In the genomic region with DNA sequence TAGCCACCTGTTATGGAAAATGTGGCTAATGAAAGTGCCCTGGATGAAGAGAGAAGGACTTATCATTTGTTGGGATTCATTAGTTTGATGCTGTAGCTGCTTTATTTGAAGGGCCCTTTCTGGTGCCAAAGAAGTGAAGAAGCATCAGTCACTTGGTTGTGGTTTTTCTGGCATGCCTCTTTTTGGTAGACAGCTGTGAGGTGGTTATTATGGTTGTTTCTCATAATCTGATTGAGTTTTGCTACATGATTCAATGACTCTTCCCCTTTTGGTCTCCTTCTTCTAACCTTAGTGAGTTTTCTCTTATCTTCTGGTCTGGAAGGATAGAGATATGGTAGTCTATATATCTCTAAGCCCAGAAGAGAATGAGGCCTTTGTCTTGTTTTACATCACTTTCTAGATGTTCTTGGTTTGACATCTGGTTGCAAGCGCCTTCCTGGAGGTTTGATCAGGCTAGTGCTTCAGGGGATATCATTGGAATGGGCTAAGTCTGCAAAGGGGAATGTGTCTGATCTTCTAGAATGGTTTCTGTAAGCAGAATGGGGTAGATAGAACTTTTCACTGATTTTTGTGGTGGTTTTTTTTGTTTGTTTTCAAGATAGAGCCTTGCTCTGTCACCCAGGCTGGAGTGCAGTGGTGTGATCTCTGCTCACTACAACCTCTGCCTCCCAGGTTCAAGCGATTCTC, we compare ENCODE assay signal across 12 cellular contexts. TPM values are rescaled to one million over a fixed set of nuclear protein-coding genes. Genes with fewer than 3 reads are reported as not detected.
DNase-seq lines count a peak whose midpoint lies in the region; ATAC-seq and TF ChIP-seq lines count a peak whose summit lies in the region.
"Had no signal": no experiment of that assay in that cellular context is flagged by ENCODE, and none has a peak within 500 bp of the region (broad histone marks: within the 10 kb centered on the region; RNA-seq: fewer than 3 reads in every experiment).

No MANE protein-coding gene starts in this region.

- TF ChIP-seq CTCF in NB4 (IDR thresholded peaks at IDR 0.05; ENCODE audit: low read depth, low read length) (no peak), smooth muscle cell (IDR thresholded peaks at IDR 0.05; ENCODE audit: borderline replicate concordance, insufficient read depth, poor library complexity, severe bottlenecking) (no peak), Calu3 (IDR thresholded peaks at IDR 0.05; ENCODE audit: unreplicated experiment) (no peak)

- no peak overlapping the region for H3K9ac ChIP-seq in smooth muscle cell (ENCODE audit: low read depth)

- H3K27ac Mint-ChIP-seq in activated CD4-positive, alpha-beta T cell treated with anti-CD3 and anti-CD28 coated beads for 36 hours: peak overlapping the region; percentile 87
- H3K27ac Mint-ChIP-seq in activated naive CD8-positive, alpha-beta T cell treated with anti-CD3 and anti-CD28 coated beads, Interleukin-2, amount 50 U/mL, for 24 hours: peak overlapping the region; percentile 80
- H3K27ac Mint-ChIP-seq in Calu3 (ENCODE audit: unreplicated experiment): no peak overlapping the region

- peak; percentile 82 for ATAC-seq in activated CD4-positive, alpha-beta T cell treated with anti-CD3 and anti-CD28 coated beads for 36 hours
- peak; percentile 70 for ATAC-seq in activated naive CD8-positive, alpha-beta T cell treated with anti-CD3 and anti-CD28 coated beads, Interleukin-2, amount 50 U/mL, for 24 hours

- H3K36me3 Mint-ChIP-seq in activated CD4-positive, alpha-beta T cell treated with anti-CD3 and anti-CD28 coated beads for 36 hours (ENCODE audit: low read depth): peaks cover 28% of the 10 kb centered on the region
- peaks cover 30% of the 10 kb centered on the region for H3K36me3 Mint-ChIP-seq in activated naive CD8-positive, alpha-beta T cell treated with anti-CD3 and anti-CD28 coated beads, Interleukin-2, amount 50 U/mL, for 24 hours (ENCODE audit: low read depth)
- H3K36me3 Mint-ChIP-seq in Calu3 (ENCODE audit: insufficient read depth, unreplicated experiment): no peaks in the 10 kb centered on the region

- H3K27ac ChIP-seq in smooth muscle cell (ENCODE audit: low read depth): peak overlapping the region; percentile 72

- H3K4me2 ChIP-seq in smooth muscle cell: peak overlapping the region; percentile 38

- H2AFZ ChIP-seq in smooth muscle cell (ENCODE audit: low read depth): no peak overlapping the region
- H2AFZ ChIP-seq: hepatocyte had no signal

- CTCF ChIA-PET in activated CD4-positive, alpha-beta T cell treated with anti-CD3 and anti-CD28 coated beads for 36 hours (lab: Charles Lee): interaction anchor here (1.0 to 1.6 kb wide), 6 partner anchors 12 to 67 kb away, joined by 3 to 4 read pairs (median 3); no protein-coding TSS in a partner anchor
- CTCF ChIA-PET in Calu3 (lab: Charles Lee): no interaction called here

- H3K9me3 ChIP-seq in smooth muscle cell (replicated peaks; ENCODE audit: low read depth): no peaks in the 10 kb centered on the region
- H3K9me3 ChIP-seq: upper lobe of left lung had no signal

- no peaks in the 10 kb centered on the region for H3K27me3 ChIP-seq in smooth muscle cell (ENCODE audit: low read depth)
- H3K27me3 ChIP-seq: hepatocyte, upper lobe of left lung had no signal

- peaks cover 93% of the 10 kb centered on the region for H3K4me1 Mint-ChIP-seq in activated CD4-positive, alpha-beta T cell treated with anti-CD3 and anti-CD28 coated beads for 36 hours
- H3K4me1 Mint-ChIP-seq in activated naive CD8-positive, alpha-beta T cell treated with anti-CD3 and anti-CD28 coated beads, Interleukin-2, amount 50 U/mL, for 24 hours: peaks cover 94% of the 10 kb centered on the region
- H3K4me1 Mint-ChIP-seq in Calu3 (ENCODE audit: low read depth, unreplicated experiment): peaks cover 29% of the 10 kb centered on the region

- no TSS peak for BruUV-seq in Calu3 (replicated peaks; lab: Mats Ljungman, UMichigan)

- peaks cover 34% of the 10 kb centered on the region for H3F3A ChIP-seq in smooth muscle cell (ENCODE audit: low read depth)

- POLR2A ChIA-PET in activated CD4-positive, alpha-beta T cell treated with anti-CD3 and anti-CD28 coated beads for 36 hours (lab: Charles Lee): interaction anchor here (0.6 to 1.2 kb wide), 6 partner anchors 8 to 141 kb away, joined by 3 to 6 read pairs (median 3); no protein-coding TSS in a partner anchor

- no peaks in the 10 kb centered on the region for H3K36me3 ChIP-seq in smooth muscle cell (ENCODE audit: low read depth)
- H3K36me3 ChIP-seq: upper lobe of left lung had no signal

- H3K9me3 Mint-ChIP-seq in activated CD4-positive, alpha-beta T cell treated with anti-CD3 and anti-CD28 coated beads for 36 hours (ENCODE audit: low read depth): no peaks in the 10 kb centered on the region
- H3K9me3 Mint-ChIP-seq in activated naive CD8-positive, alpha-beta T cell treated with anti-CD3 and anti-CD28 coated beads, Interleukin-2, amount 50 U/mL, for 24 hours: no peaks in the 10 kb centered on the region
- no peaks in the 10 kb centered on the region for H3K9me3 Mint-ChIP-seq in Calu3 (ENCODE audit: low read depth, unreplicated experiment)

- no peak for TF ChIP-seq POLR2A in NB4 (IDR thresholded peaks at IDR 0.05; ENCODE audit: extremely low read depth, insufficient read length)

- H3K4me3 Mint-ChIP-seq in activated CD4-positive, alpha-beta T cell treated with anti-CD3 and anti-CD28 coated beads for 36 hours: no peak overlapping the region
- peak overlapping the region; percentile 9 for H3K4me3 Mint-ChIP-seq in activated naive CD8-positive, alpha-beta T cell treated with anti-CD3 and anti-CD28 coated beads, Interleukin-2, amount 50 U/mL, for 24 hours
- no peak overlapping the region for H3K4me3 Mint-ChIP-seq in Calu3 (ENCODE audit: low read depth, unreplicated experiment)

- H3K79me2 ChIP-seq in smooth muscle cell (ENCODE audit: low read depth): peaks cover 97% of the 10 kb centered on the region

- H3K4me1 ChIP-seq in smooth muscle cell (ENCODE audit: low read depth): peaks cover 48% of the 10 kb centered on the region

- peaks cover 100% of the 10 kb centered on the region for H4K20me1 ChIP-seq in smooth muscle cell (ENCODE audit: low read depth)

- DNase-seq in activated CD4-positive, alpha-beta T cell treated with anti-CD3 and anti-CD28 coated beads for 36 hours: peak; percentile 41
- no peak for DNase-seq in activated CD4-positive, alpha-beta T cell treated with anti-CD3 and anti-CD28 coated beads for 1 hour
- DNase-seq in NB4 (ENCODE audit: low read depth) (peak; percentile 36), smooth muscle cell (lab: John Stamatoyannopoulos, UW; ENCODE audit: unreplicated experiment) (no peak), Calu3 (no peak), NCI-H748 treated with DMSO at 0.1 percent for 48 hours (lab: John Stamatoyannopoulos, UW) (no peak), NCI-H1694 (lab: John Stamatoyannopoulos, UW) (no peak)
- DNase-seq in activated naive CD8-positive, alpha-beta T cell treated with anti-CD3 and anti-CD28 coated beads, Interleukin-2, amount 50 U/mL, for 24 hours: no peak
- DNase-seq: ACHN; stimulated activated CD4-positive, alpha-beta T cell treated with anti-CD3 and anti-CD28 coated beads, Interleukin-2, amount 100 ng/mL, for 48 hours; upper lobe of left lung had no signal

- no peak overlapping the region for H3K4me3 ChIP-seq in NB4 (ENCODE audit: low read depth, low read length)
- no peak overlapping the region for H3K4me3 ChIP-seq in smooth muscle cell
- H3K4me3 ChIP-seq: hepatocyte, upper lobe of left lung had no signal

- intact Hi-C loops in activated CD4-positive, alpha-beta T cell treated with anti-CD3 and anti-CD28 coated beads for 36 hours (cut with DNase I, micrococcal nuclease): loop anchor here (1.0 to 2.0 kb wide), 5 partner anchors 12 to 24 kb away; no protein-coding TSS in a partner anchor
- intact Hi-C loops in Calu3 (cut with micrococcal nuclease; ENCODE audit: unreplicated experiment): no loop called here

- no peaks in the 10 kb centered on the region for H3K27me3 Mint-ChIP-seq in activated CD4-positive, alpha-beta T cell treated with anti-CD3 and anti-CD28 coated beads for 36 hours
- H3K27me3 Mint-ChIP-seq in activated naive CD8-positive, alpha-beta T cell treated with anti-CD3 and anti-CD28 coated beads, Interleukin-2, amount 50 U/mL, for 24 hours: no peaks in the 10 kb centered on the region
- no peaks in the 10 kb centered on the region for H3K27me3 Mint-ChIP-seq in Calu3 (ENCODE audit: unreplicated experiment)

- 52% methylated on average over 2 of the region's 2 CpGs for WGBS in smooth muscle cell (ENCODE audit: low lambda C conversion rate)

RNA-seq across cellular contexts. Expression of a gene that starts 26.0 kb away (rescaled TPM):
- total RNA-seq in activated CD4-positive, alpha-beta T cell treated with anti-CD3 and anti-CD28 coated beads for 36 hours: 100 to 1,000 TPM in 1 of 2 experiments, 10 to 100 TPM in 1; 73.1 to 112 TPM
- total RNA-seq in smooth muscle cell (30.4 and 33.1 TPM in 2 replicates), Calu3 (2022) (51.7 and 52.5 TPM in 2 replicates)
- 17.5 and 24.9 TPM in 2 replicates for polyA plus RNA-seq in smooth muscle cell

Comparison
In these comparisons a context has a peak if more than half of its experiments do, and no peak if none do; other contexts are left out.
1. DNase-seq: peak in activated CD4-positive, alpha-beta T cell treated with anti-CD3 and anti-CD28 coated beads for 36 hours (single experiment) and NB4 (single experiment); none in activated CD4-positive, alpha-beta T cell treated with anti-CD3 and anti-CD28 coated beads for 1 hour (single experiment), activated naive CD8-positive, alpha-beta T cell treated with anti-CD3 and anti-CD28 coated beads, Interleukin-2, amount 50 U/mL, for 24 hours (single experiment), smooth muscle cell (single experiment), Calu3 (single experiment), NCI-H748 treated with DMSO at 0.1 percent for 48 hours (single experiment) and NCI-H1694 (single experiment).